ENCODE assay signal across 1 cellular context in genomic region chrX:134171661-134172587, GRCh38.
TF ChIP-seq lines count a peak whose summit lies in the region.

No MANE protein-coding gene starts in this region.

TF ChIP-seq in GM23338, 12 proteins besides CTCF, POLR2A, EP300 and RAD21 (continued from another document):
- TF ChIP-seq ZNF462 (CRISPR knock-in tag; IDR thresholded peaks at IDR 0.05) (no peak), ZNF114 (CRISPR knock-in tag; IDR thresholded peaks at IDR 0.05) (no peak), STAT1 (IDR thresholded peaks at IDR 0.05; ENCODE audit: unreplicated experiment) (no peak), POLR2AphosphoS5 (IDR thresholded peaks at IDR 0.05; ENCODE audit: low read depth) (no peak; the same call in 1 of the 2 replicates)
